Comparison of ENCODE assay signal across 30 cellular contexts in the genomic region with DNA sequence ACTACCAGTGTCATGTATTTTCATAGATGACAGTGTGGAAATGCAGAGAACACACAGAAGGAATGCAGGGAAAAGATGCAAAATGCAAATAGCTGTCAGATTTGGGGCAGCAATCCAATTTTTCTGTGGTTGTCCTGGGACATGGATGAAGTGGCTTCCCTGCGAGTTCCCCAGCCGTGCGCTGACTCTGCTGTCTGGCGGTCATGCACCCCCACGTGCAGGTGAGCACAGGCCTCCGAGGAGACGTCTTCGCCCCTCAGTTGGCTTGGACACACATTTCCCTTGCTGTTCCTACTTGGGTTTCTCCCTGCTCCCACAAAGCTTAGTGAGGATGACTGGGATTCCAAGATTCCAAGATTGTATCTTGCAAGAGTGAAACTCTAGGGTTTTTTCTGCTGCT. TPM values are rescaled to one million over a fixed set of nuclear protein-coding genes. Genes with fewer than 3 reads are reported as not detected.
"Had no signal": no experiment of that assay in that cellular context is flagged by ENCODE, and none has a peak within 500 bp of the region (broad histone marks: within the 10 kb centered on the region; RNA-seq: fewer than 3 reads in every experiment).

No MANE protein-coding gene starts in this region.

- H3K4me1 ChIP-seq: adrenal gland, body of pancreas, colonic mucosa, esophagus squamous epithelium, gastroesophageal sphincter had no signal

- H3K9me3 ChIP-seq: adrenal gland, body of pancreas, colonic mucosa, esophagus squamous epithelium, gastroesophageal sphincter had no signal

- DNase-seq: activated CD4-positive, alpha-beta memory T cell treated with anti-CD3 and anti-CD28 coated beads, Interleukin-2, amount 10 ng/mL, durations not matched to agents 7 days and 5 days; activated CD4-positive, alpha-beta T cell treated with anti-CD3 and anti-CD28 coated beads for 36 hours; activated CD4-positive, alpha-beta T cell treated with anti-CD3 and anti-CD28 coated beads, Interleukin-2, amount 10 ng/mL, durations not matched to agents 24 days and 14 days; activated CD4-positive, alpha-beta T cell treated with anti-CD3 and anti-CD28 coated beads, Interleukin-2, amount 50 U/mL, for 4 hours; activated CD4-positive, CD25-positive, alpha-beta regulatory T cell; activated CD4-positive, CD25-positive, alpha-beta regulatory T cell treated with anti-CD3 and anti-CD28 coated beads, Interleukin-2, amount 50 U/mL, for 72 hours; activated CD8-positive, alpha-beta memory T cell treated with anti-CD3 and anti-CD28 coated beads, Interleukin-2, amount 50 U/mL, for 48 hours; activated naive CD4-positive, alpha-beta T cell treated with anti-CD3 and anti-CD28 coated beads for 36 hours; activated naive CD8-positive, alpha-beta T cell treated with anti-CD3 and anti-CD28 coated beads for 36 hours; activated naive CD8-positive, alpha-beta T cell treated with anti-CD3 and anti-CD28 coated beads, Interleukin-2, amount 50 U/mL, for 24 hours; activated T-cell treated with anti-CD3 and anti-CD28 coated beads for 4 hours; activated T-cell treated with anti-CD3 and anti-CD28 coated beads, Interleukin-2, amount 50 U/mL, for 24 hours; activated T-cell treated with anti-CD3 and anti-CD28 coated beads, Interleukin-2, amount 50 U/mL, for 72 hours; adrenal gland; amygdala; aorta; body of pancreas; caudate nucleus; colonic mucosa; effector CD8-positive, alpha-beta T cell; esophagus squamous epithelium; foreskin melanocyte; T-helper 2 cell had no signal

- ATAC-seq: activated CD4-positive, alpha-beta T cell treated with anti-CD3 and anti-CD28 coated beads for 36 hours; activated naive CD8-positive, alpha-beta T cell treated with anti-CD3 and anti-CD28 coated beads, Interleukin-2, amount 50 U/mL, for 24 hours; activated T-cell treated with anti-CD3 and anti-CD28 coated beads, Interleukin-2, amount 50 U/mL, for 72 hours; body of pancreas; gastroesophageal sphincter had no signal

- H3K27me3 ChIP-seq: adrenal gland, body of pancreas, colonic mucosa, gastroesophageal sphincter had no signal

- H3K27ac Mint-ChIP-seq: activated CD4-positive, alpha-beta memory T cell treated with anti-CD3 and anti-CD28 coated beads, Interleukin-2, amount 10 ng/mL, durations not matched to agents 7 days and 5 days; activated CD4-positive, alpha-beta T cell treated with anti-CD3 and anti-CD28 coated beads for 36 hours; activated CD4-positive, alpha-beta T cell treated with anti-CD3 and anti-CD28 coated beads, Interleukin-2, amount 10 ng/mL, durations not matched to agents 24 days and 14 days; activated naive CD4-positive, alpha-beta T cell treated with anti-CD3 and anti-CD28 coated beads for 36 hours; activated naive CD4-positive, alpha-beta T cell treated with anti-CD3 and anti-CD28 coated beads, Interleukin-2, amount 50 U/mL, for 24 hours; activated naive CD8-positive, alpha-beta T cell treated with anti-CD3 and anti-CD28 coated beads for 36 hours; activated naive CD8-positive, alpha-beta T cell treated with anti-CD3 and anti-CD28 coated beads, Interleukin-2, amount 50 U/mL, for 24 hours; activated T-cell treated with anti-CD3 and anti-CD28 coated beads, Interleukin-2, amount 50 U/mL, for 24 hours; activated T-cell treated with anti-CD3 and anti-CD28 coated beads, Interleukin-2, amount 50 U/mL, for 72 hours had no signal

- H3K4me1 Mint-ChIP-seq: activated naive CD4-positive, alpha-beta T cell treated with anti-CD3 and anti-CD28 coated beads, Interleukin-2, amount 50 U/mL, for 24 hours had no signal

- H3K27me3 Mint-ChIP-seq: activated naive CD8-positive, alpha-beta T cell treated with anti-CD3 and anti-CD28 coated beads, Interleukin-2, amount 50 U/mL, for 24 hours; activated T-cell treated with anti-CD3 and anti-CD28 coated beads, Interleukin-2, amount 50 U/mL, for 24 hours had no signal

- H3K9me3 Mint-ChIP-seq: activated CD4-positive, alpha-beta memory T cell treated with anti-CD3 and anti-CD28 coated beads, Interleukin-2, amount 10 ng/mL, durations not matched to agents 7 days and 5 days; activated CD4-positive, alpha-beta T cell treated with anti-CD3 and anti-CD28 coated beads, Interleukin-2, amount 10 ng/mL, durations not matched to agents 24 days and 14 days; activated naive CD4-positive, alpha-beta T cell treated with anti-CD3 and anti-CD28 coated beads, Interleukin-2, amount 50 U/mL, for 24 hours; activated naive CD8-positive, alpha-beta T cell treated with anti-CD3 and anti-CD28 coated beads for 36 hours; activated naive CD8-positive, alpha-beta T cell treated with anti-CD3 and anti-CD28 coated beads, Interleukin-2, amount 50 U/mL, for 24 hours; activated T-cell treated with anti-CD3 and anti-CD28 coated beads, Interleukin-2, amount 50 U/mL, for 24 hours had no signal

- H3K36me3 ChIP-seq: adrenal gland, colonic mucosa, esophagus squamous epithelium, gastroesophageal sphincter had no signal

- H3K4me3 ChIP-seq: adrenal gland, body of pancreas, colonic mucosa, esophagus squamous epithelium, gastroesophageal sphincter had no signal

- H3K27ac ChIP-seq: adrenal gland, body of pancreas, colonic mucosa, epithelial cell of prostate, esophagus squamous epithelium, gastroesophageal sphincter had no signal

- H3K4me3 Mint-ChIP-seq: activated CD4-positive, alpha-beta memory T cell treated with anti-CD3 and anti-CD28 coated beads, Interleukin-2, amount 10 ng/mL, durations not matched to agents 7 days and 5 days; activated CD4-positive, alpha-beta T cell treated with anti-CD3 and anti-CD28 coated beads for 36 hours; activated CD4-positive, alpha-beta T cell treated with anti-CD3 and anti-CD28 coated beads, Interleukin-2, amount 10 ng/mL, durations not matched to agents 24 days and 14 days; activated naive CD4-positive, alpha-beta T cell treated with anti-CD3 and anti-CD28 coated beads for 36 hours; activated naive CD4-positive, alpha-beta T cell treated with anti-CD3 and anti-CD28 coated beads, Interleukin-2, amount 50 U/mL, for 24 hours; activated naive CD8-positive, alpha-beta T cell treated with anti-CD3 and anti-CD28 coated beads for 36 hours; activated naive CD8-positive, alpha-beta T cell treated with anti-CD3 and anti-CD28 coated beads, Interleukin-2, amount 50 U/mL, for 24 hours; activated T-cell treated with anti-CD3 and anti-CD28 coated beads, Interleukin-2, amount 50 U/mL, for 24 hours; activated T-cell treated with anti-CD3 and anti-CD28 coated beads, Interleukin-2, amount 50 U/mL, for 72 hours had no signal

RNA-seq across cellular contexts. Expression of gene S100P, which starts 46.7 kb away (rescaled TPM):
- total RNA-seq: endothelial cell of umbilical vein, fibroblast of lung, fibroblast of villous mesenchyme, glomerular endothelial cell had no signal
- polyA plus RNA-seq: endothelial cell of umbilical vein, fibroblast of lung had no signal
